In genomic region chr7:74650055-74650454, GRCh38 we compare ENCODE assay signal across 8 cellular contexts. TPM values are rescaled to one million over a fixed set of nuclear protein-coding genes. Genes with fewer than 3 reads are reported as not detected.
DNase-seq lines count a peak whose midpoint lies in the region; ATAC-seq lines count a peak whose summit lies in the region.
"Not testable (repeated sequence)": the region's sequence is repeated elsewhere in the genome, so short reads cannot be mapped to it uniquely, and the experiment has no call there.

No MANE protein-coding gene starts in this region.

- not testable (repeated sequence) for H3K9me3 ChIP-seq in mesodermal cell (ENCODE audit: control insufficient read depth, low read length)

- ATAC-seq in GM19467 (IDR thresholded peaks at IDR 0.05; ENCODE audit: unreplicated experiment) = peak; percentile 67
- ATAC-seq in HG03159 (IDR thresholded peaks at IDR 0.05; ENCODE audit: unreplicated experiment) = peak; percentile 73
- ATAC-seq in effector memory CD8-positive, alpha-beta T cell (replicated peaks) = peak; percentile 98

- H3K4me3 Mint-ChIP-seq in effector memory CD8-positive, alpha-beta T cell = peak overlapping the region; percentile 90 to 91

- in situ Hi-C loops in Caki2 (cut with HindIII; ENCODE audit: low pct_unique_long_range_greater_than_20kb, low sequenced_read_pairs) = not testable (repeated sequence)

- not testable (repeated sequence) for H3K9me3 Mint-ChIP-seq in effector memory CD8-positive, alpha-beta T cell

- H3K27ac Mint-ChIP-seq in effector memory CD8-positive, alpha-beta T cell = peak overlapping the region; percentile 90 to 96

- H3K27me3 Mint-ChIP-seq in effector memory CD8-positive, alpha-beta T cell = not testable (repeated sequence)

- H3K4me1 ChIP-seq in mesodermal cell (ENCODE audit: control insufficient read depth, insufficient read depth, low read length, poor library complexity, severe bottlenecking) = peaks cover 11% of the 10 kb centered on the region

- H3K4me1 Mint-ChIP-seq in effector memory CD8-positive, alpha-beta T cell (ENCODE audit: low read depth in 2 of 2) = peaks cover 10 to 16% of the 10 kb centered on the region in 2 donors

- peak overlapping the region; percentile 64 for H3K27ac ChIP-seq in mesodermal cell (ENCODE audit: low read depth, low read length, severe bottlenecking)

- DNase-seq in Caki2 (ENCODE audit: low read depth) (peak; percentile 45), RKO (ENCODE audit: low spot score) (peak; percentile 20)
- DNase-seq in activated CD8-positive, alpha-beta memory T cell treated with anti-CD3 and anti-CD28 coated beads, Interleukin-2, amount 50 U/mL, for 48 hours = peak; percentile 85
- DNase-seq in effector memory CD8-positive, alpha-beta T cell = peak; percentile 40 to 61 (median 50)
- DNase-seq in stimulated activated CD8-positive, alpha-beta memory T cell treated with anti-CD3 and anti-CD28 coated beads, Interleukin-15, amount 100 ng/mL, for 1 hour (ENCODE audit: low read depth) = peak; percentile 56

- not testable (repeated sequence) for H3K4me3 ChIP-seq in mesodermal cell (ENCODE audit: extremely low read depth, insufficient read depth, low read length, poor library complexity, severe bottlenecking)

- WGBS in mesodermal cell (ENCODE audit: insufficient coverage in 2 of 2), 2 experiments = 30% methylated on average over 6 of the region's 11 CpGs; no CpG with 5 or more reads in 1 of the 2 experiments

- H3K36me3 ChIP-seq in mesodermal cell (ENCODE audit: control insufficient read depth, insufficient read depth, low read length) = not testable (repeated sequence)

- not testable (repeated sequence) for H3K36me3 Mint-ChIP-seq in effector memory CD8-positive, alpha-beta T cell (ENCODE audit: insufficient read depth)

RNA-seq across cellular contexts. Expression of gene GTF2I, which starts 7.5 kb away (rescaled TPM):
- 77.6 and 94.3 TPM in 2 replicates for total RNA-seq in Caki2 (2014; rRNA removed; shearing (Covaris generic); ENCODE audit: low replicate concordance)
- polyA plus RNA-seq in mesodermal cell (2013, experiment 1 of 2) = 165 TPM
- polyA plus RNA-seq in mesodermal cell (2013, experiment 2 of 2) = 167 TPM

Comparison
In these comparisons a context has a peak if more than half of its experiments do, and no peak if none do; other contexts are left out.
1. DNase-seq: peak in every context shown above with its lines; median percentile 85 in activated CD8-positive, alpha-beta memory T cell treated with anti-CD3 and anti-CD28 coated beads, Interleukin-2, amount 50 U/mL, for 48 hours; 56 in stimulated activated CD8-positive, alpha-beta memory T cell treated with anti-CD3 and anti-CD28 coated beads, Interleukin-15, amount 100 ng/mL, for 1 hour; 50 in effector memory CD8-positive, alpha-beta T cell; 45 in Caki2; 20 in RKO.